Comparison of ENCODE assay signal across 8 cellular contexts in genomic region chr20:49928411-49929141, GRCh38. TPM values are rescaled to one million over a fixed set of nuclear protein-coding genes. Genes with fewer than 3 reads are reported as not detected.
A peak's percentile ranks its signal among the peaks of the same experiment; 100 is the strongest.
DNase-seq lines count a peak whose midpoint lies in the region.

No MANE protein-coding gene starts in this region.

- no peaks in the 10 kb centered on the region for H3K36me3 ChIP-seq in H7 (replicated peaks; ENCODE audit: control insufficient read depth, insufficient read depth, low read length)

- DNase-seq in AG20443 (ENCODE audit: low spot score) (peak; percentile 85), H7 (peak; percentile 86), NCI-H524 (lab: John Stamatoyannopoulos, UW) (peak; percentile 31 to 69), cerebellar nuclear complex (lab: John Stamatoyannopoulos, UW) (peak; percentile 30 to 52), left kidney (ENCODE audit: low read depth, low spot score) (peak; percentile 91), NCI-H187 treated with DMSO at 0.1 percent for 48 hours (lab: John Stamatoyannopoulos, UW) (no peak)
- DNase-seq in activated CD4-positive, alpha-beta T cell treated with anti-CD3 and anti-CD28 coated beads for 24 hours (ENCODE audit: low read depth in 2 of 2): peak; percentile 75 to 77
- peak; percentile 66 for DNase-seq in stimulated activated CD4-positive, alpha-beta T cell treated with anti-CD3 and anti-CD28 coated beads, Interleukin-2, amount 100 ng/mL, for 4 hours (ENCODE audit: low read depth)

- H3K27me3 ChIP-seq in H7 (ENCODE audit: control insufficient read depth, insufficient read depth, low read length): no peaks in the 10 kb centered on the region

- H3K4me3 ChIP-seq in H7 (ENCODE audit: insufficient read depth, low read depth, low read length): no peak overlapping the region

RNA-seq across cellular contexts. Expression of gene RNF114, which starts 7.6 kb away (rescaled TPM):
- total RNA-seq in H7 (2014; rRNA removed; shearing (Covaris generic)): 75.7 and 76.4 TPM in 2 replicates

RNA-seq across cellular contexts. Expression of gene SPATA2, which starts 13.2 kb away (rescaled TPM):
- 9.7 and 11.5 TPM in 2 replicates for total RNA-seq in H7 (2014; rRNA removed; shearing (Covaris generic))

RNA-seq across cellular contexts. Expression of gene SNAI1, which starts 54.2 kb away (rescaled TPM):
- total RNA-seq in H7 (2014; rRNA removed; shearing (Covaris generic)): 9.4 and 13.3 TPM in 2 replicates
